ENCODE assay signal across 13 cellular contexts in genomic region chr19:2047076-2047448, GRCh38. TPM values are rescaled to one million over a fixed set of nuclear protein-coding genes. Genes with fewer than 3 reads are reported as not detected.
DNase-seq lines count a peak whose midpoint lies in the region; ATAC-seq and TF ChIP-seq lines count a peak whose summit lies in the region.
"Had no signal": no experiment of that assay in that cellular context is flagged by ENCODE, and none has a peak within 500 bp of the region (broad histone marks: within the 10 kb centered on the region; RNA-seq: fewer than 3 reads in every experiment).

No MANE protein-coding gene starts in this region.

- TF ChIP-seq RAD21 in HCT116 (IDR thresholded peaks at IDR 0.05; ENCODE audit: low read depth): no peak

- no peak overlapping the region for H3K27ac Mint-ChIP-seq in central memory CD8-positive, alpha-beta T cell (ENCODE audit: low read depth)
- H3K27ac Mint-ChIP-seq in naive thymus-derived CD8-positive, alpha-beta T cell: peak overlapping the region in 8 of 10 donors; percentile 18 to 90 (median 59)

- H3K79me2 ChIP-seq in HCT116 (ENCODE audit: insufficient read depth, low read length): peaks cover 56% of the 10 kb centered on the region

- CTCF ChIA-PET in HCT116 (lab: Charles Lee): no interaction called here

- peak overlapping the region; percentile 56 for H3K27ac ChIP-seq in HCT116 (ENCODE audit: low read depth, low read length)

- DNase-seq in 8988T (peak; percentile 15), HCT116 (ENCODE audit: low read depth, low spot score) (no peak), hippocampal formation (lab: John Stamatoyannopoulos, UW) (no peak)
- DNase-seq in central memory CD8-positive, alpha-beta T cell (ENCODE audit: low spot score in 2 of 2): no peak
- no peak for DNase-seq in naive thymus-derived CD8-positive, alpha-beta T cell
- DNase-seq: activated naive CD4-positive, alpha-beta T cell treated with Interleukin-2 at 50 U/mL for 16 hours; BE2C; NCI-H82; stimulated activated CD8-positive, alpha-beta memory T cell treated with anti-CD3 and anti-CD28 coated beads, Interleukin-4, amount 100 ng/mL, for 48 hours had no signal

- H3K9me3 ChIP-seq in HCT116 (ENCODE audit: control insufficient read depth in 1 of 2, insufficient read depth in 1 of 2, low read depth in 1 of 2, low read length in 2 of 2): no peaks in the 10 kb centered on the region
- H3K9me3 ChIP-seq: BE2C had no signal

- RAD21 ChIA-PET in HCT116 (lab: Charles Lee; ENCODE audit: low non-redundant PET in 1 of 2, low total read pairs in 2 of 2, uncharacterized antibody in 2 of 2, unreplicated experiment in 2 of 2): interaction anchor here in 1 of 2 experiments (0.5 kb wide), 1 partner anchor 27 kb away, joined by 5 read pairs; no protein-coding TSS in a partner anchor

- no peaks in the 10 kb centered on the region for H3K27me3 Mint-ChIP-seq in central memory CD8-positive, alpha-beta T cell
- H3K27me3 Mint-ChIP-seq in naive thymus-derived CD8-positive, alpha-beta T cell: no peaks in the 10 kb centered on the region

- POLR2A ChIA-PET in HCT116 (lab: Charles Lee): interaction anchor here (1.0 to 1.9 kb wide), 2 partner anchors 12 to 13 kb away, joined by 5 to 6 read pairs; no protein-coding TSS in a partner anchor
- POLR2A ChIA-PET in naive thymus-derived CD8-positive, alpha-beta T cell (lab: Charles Lee): interaction anchor here (0.8 to 17.6 kb wide), 8 partner anchors 9 to 105 kb away, joined by 3 to 255 read pairs (median 8); partner anchors contain the start of genes BTBD2 and MOB3A

- peaks cover 43% of the 10 kb centered on the region for H3K4me1 Mint-ChIP-seq in central memory CD8-positive, alpha-beta T cell
- peaks cover 16 to 61% (median 57%) of the 10 kb centered on the region in 4 donors for H3K4me1 Mint-ChIP-seq in naive thymus-derived CD8-positive, alpha-beta T cell

- peak overlapping the region; percentile 100 for H3K4me2 ChIP-seq in HCT116 (ENCODE audit: low read length)

- peak; percentile 1; the same call in 1 of the 2 replicates for ATAC-seq in HCT116
- ATAC-seq in central memory CD8-positive, alpha-beta T cell (replicated peaks; ENCODE audit: extremely low read depth, poor library complexity, severe bottlenecking): no peak
- no peak for ATAC-seq in naive thymus-derived CD8-positive, alpha-beta T cell
- ATAC-seq in GM21528 (IDR thresholded peaks at IDR 0.05; ENCODE audit: low FRiP score, unreplicated experiment): no peak
- no peak for ATAC-seq in HG03520 (IDR thresholded peaks at IDR 0.05; ENCODE audit: unreplicated experiment)
- no peak for ATAC-seq in HG02970 (IDR thresholded peaks at IDR 0.05; ENCODE audit: low FRiP score, unreplicated experiment)
- ATAC-seq: right cardiac atrium had no signal

- peak in 2 of 3 experiments; percentile 9 to 18; a peak in 1 of 6 replicates for TF ChIP-seq CTCF in HCT116 (IDR thresholded peaks at IDR 0.05 in 2 of 3, conservative IDR thresholded peaks at IDR 0.05 in 1 of 3; ENCODE audit: borderline replicate concordance in 1 of 3, insufficient read depth in 1 of 3, low read depth in 2 of 3, low read length in 2 of 3)

- intact Hi-C loops in HCT116 (cut with micrococcal nuclease): no loop called here

- H3K9me3 Mint-ChIP-seq in central memory CD8-positive, alpha-beta T cell: no peaks in the 10 kb centered on the region
- H3K9me3 Mint-ChIP-seq in naive thymus-derived CD8-positive, alpha-beta T cell: no peaks in the 10 kb centered on the region

- no peaks in the 10 kb centered on the region for H3K9me2 ChIP-seq in HCT116 (ENCODE audit: insufficient read depth)

- H3K9ac ChIP-seq in HCT116 (ENCODE audit: low read length): peak overlapping the region; percentile 45

- no TSS peak for BruUV-seq in HCT116 (replicated peaks; lab: Mats Ljungman, UMichigan)

- H3K36me3 ChIP-seq in HCT116 (ENCODE audit: control insufficient read depth in 1 of 2, insufficient read depth in 2 of 2, low read length in 2 of 2): peaks cover 5 to 20% of the 10 kb centered on the region in 2 experiments; a peak in 3 of 4 replicates

- H3K36me3 Mint-ChIP-seq in central memory CD8-positive, alpha-beta T cell (ENCODE audit: insufficient read depth): peaks cover 67% of the 10 kb centered on the region
- H3K36me3 Mint-ChIP-seq in naive thymus-derived CD8-positive, alpha-beta T cell: peaks cover 0 to 15% (median 0%) of the 10 kb centered on the region in 3 donors

- peak overlapping the region in 1 of 2 experiments; percentile 11; a peak in 1 of 4 replicates for H3K4me3 ChIP-seq in HCT116 (replicated peaks in 1 of 2; ENCODE audit: low read depth in 1 of 2, low read length in 2 of 2)

- TF ChIP-seq POLR2A in HCT116 (IDR thresholded peaks at IDR 0.05; ENCODE audit: borderline replicate concordance, extremely low read depth, insufficient read depth, insufficient read length): no peak

- peak overlapping the region; percentile 85 for H3K4me3 Mint-ChIP-seq in central memory CD8-positive, alpha-beta T cell
- peak overlapping the region in 4 of 10 donors; percentile 26 to 90 (median 72) for H3K4me3 Mint-ChIP-seq in naive thymus-derived CD8-positive, alpha-beta T cell

- H4K20me1 ChIP-seq in HCT116 (ENCODE audit: insufficient read depth): peaks cover 5% of the 10 kb centered on the region; the same call in 1 of the 2 replicates

- H2AFZ ChIP-seq in HCT116 (ENCODE audit: low read depth, low read length, poor library complexity, severe bottlenecking): no peak overlapping the region

- H3K27me3 ChIP-seq in HCT116 (ENCODE audit: insufficient read depth, low read length): no peaks in the 10 kb centered on the region
- H3K27me3 ChIP-seq: BE2C had no signal

- H3K4me1 ChIP-seq in HCT116 (ENCODE audit: control insufficient read depth in 1 of 2, insufficient read depth in 2 of 2, low read length in 2 of 2): peaks cover 51 to 83% of the 10 kb centered on the region in 2 experiments

TF ChIP-seq in HCT116, 20 proteins besides CTCF, POLR2A, EP300 and RAD21 (continues in another document):
- TF ChIP-seq ATF3 (IDR thresholded peaks at IDR 0.05): no peak
- no peak for TF ChIP-seq EGR1 (IDR thresholded peaks at IDR 0.05; ENCODE audit: low read depth)
- no peak for TF ChIP-seq ZNF274 (IDR thresholded peaks at IDR 0.05; ENCODE audit: low read depth, low read length)
- no peak for TF ChIP-seq POLR2AphosphoS5 (IDR thresholded peaks at IDR 0.05; ENCODE audit: low read depth, low read length)
- TF ChIP-seq JUND (IDR thresholded peaks at IDR 0.05): no peak
- TF ChIP-seq ZBTB33 (IDR thresholded peaks at IDR 0.05; ENCODE audit: extremely low read depth, insufficient replicate concordance, low read length): no peak
- no peak for TF ChIP-seq YY1 (IDR thresholded peaks at IDR 0.05; ENCODE audit: extremely low read depth, insufficient replicate concordance, low read depth, low read length)
- TF ChIP-seq EZH2 (IDR thresholded peaks at IDR 0.05): no peak
- TF ChIP-seq SRF (IDR thresholded peaks at IDR 0.05; ENCODE audit: low read depth): no peak
- no peak for TF ChIP-seq ELF1 (IDR thresholded peaks at IDR 0.05; ENCODE audit: borderline replicate concordance, low read depth)
- no peak for TF ChIP-seq CEBPB (IDR thresholded peaks at IDR 0.05; ENCODE audit: low read depth)
- TF ChIP-seq ZFX (IDR thresholded peaks at IDR 0.05): no peak

RNA-seq across cellular contexts. Expression of gene MKNK2, which starts 4.0 kb away (rescaled TPM):
- 271 TPM for total RNA-seq in HCT116 (2021; ENCODE audit: unreplicated experiment)
- 225 and 297 TPM in 2 replicates for polyA plus RNA-seq in HCT116 (2012)
- 100 to 1,000 TPM; 171 to 176 TPM for total RNA-seq in naive thymus-derived CD8-positive, alpha-beta T cell
- 10 to 100 TPM; 26.1 to 47.1 (median 30.2) TPM for polyA plus RNA-seq in naive thymus-derived CD8-positive, alpha-beta T cell

RNA-seq across cellular contexts. Expression of gene BTBD2, which starts 31.5 kb away (rescaled TPM):
- 112 TPM for total RNA-seq in HCT116 (2021; ENCODE audit: unreplicated experiment)
- 136 and 158 TPM in 2 replicates for polyA plus RNA-seq in HCT116 (2012)
- total RNA-seq in naive thymus-derived CD8-positive, alpha-beta T cell: 10 to 100 TPM; 58.0 to 64.1 TPM
- 1 to 10 TPM; 3.2 to 7.3 (median 4.8) TPM for polyA plus RNA-seq in naive thymus-derived CD8-positive, alpha-beta T cell

RNA-seq across cellular contexts. Expression of gene MOB3A, which starts 49.1 kb away (rescaled TPM):
- 32.1 TPM for total RNA-seq in HCT116 (2021; ENCODE audit: unreplicated experiment)
- polyA plus RNA-seq in HCT116 (2012): 39.3 and 39.8 TPM in 2 replicates
- 100 to 1,000 TPM in 1 of 2 experiments, 10 to 100 TPM in 1; 94.0 to 101 TPM for total RNA-seq in naive thymus-derived CD8-positive, alpha-beta T cell
- 10 to 100 TPM; 40.5 to 90.4 (median 53.1) TPM for polyA plus RNA-seq in naive thymus-derived CD8-positive, alpha-beta T cell

RNA-seq across cellular contexts. Expression of gene IZUMO4, which starts 49.7 kb away (rescaled TPM):
- total RNA-seq in HCT116 (2021; ENCODE audit: unreplicated experiment): 6.1 TPM
- polyA plus RNA-seq in HCT116 (2012): 6.7 and 12.8 TPM in 2 replicates
- 10 to 100 TPM; 16.6 to 18.7 TPM for total RNA-seq in naive thymus-derived CD8-positive, alpha-beta T cell
- 1 to 10 TPM in 1 of 3 donors, under 1 TPM in 2; 0.26 to 1.4 (median 0.85) TPM for polyA plus RNA-seq in naive thymus-derived CD8-positive, alpha-beta T cell
